Comparison of ENCODE assay signal across 32 cellular contexts in genomic region chr1:47646676-47647075, GRCh38.
"Had no signal": no experiment of that assay in that cellular context is flagged by ENCODE, and none has a peak within 500 bp of the region (broad histone marks: within the 10 kb centered on the region; RNA-seq: fewer than 3 reads in every experiment).

No MANE protein-coding gene starts in this region.

- H3K4me1 ChIP-seq: psoas muscle, right atrium auricular region had no signal

- H3K27ac Mint-ChIP-seq: activated CD4-positive, alpha-beta memory T cell treated with anti-CD3 and anti-CD28 coated beads, Interleukin-2, amount 10 ng/mL, durations not matched to agents 7 days and 5 days; activated CD4-positive, alpha-beta T cell treated with anti-CD3 and anti-CD28 coated beads, Interleukin-2, amount 10 ng/mL, durations not matched to agents 7 days and 5 days; activated T-helper 17 cell treated with anti-CD3 and anti-CD28 coated beads, Interleukin-2, amount 50 U/mL, for 72 hours; memory B cell; naive thymus-derived CD4-positive, alpha-beta T cell; T-helper 1 cell treated with Interleukin-12 subunit alpha and Interleukin-12 subunit beta and Interleukin-4 antibody, amounts not matched to agents 30 μg/mL and 1 μg/mL, for 36 hours had no signal

- H3K27ac ChIP-seq: parathyroid adenoma, psoas muscle, right atrium auricular region, suprapubic skin, tibial artery, WERI-Rb-1 had no signal

- H3K4me3 Mint-ChIP-seq: activated CD4-positive, alpha-beta memory T cell treated with anti-CD3 and anti-CD28 coated beads, Interleukin-2, amount 10 ng/mL, durations not matched to agents 7 days and 5 days; activated CD4-positive, alpha-beta T cell treated with anti-CD3 and anti-CD28 coated beads, Interleukin-2, amount 10 ng/mL, durations not matched to agents 7 days and 5 days; activated T-cell treated with anti-CD3 and anti-CD28 coated beads, Interleukin-2, amount 50 U/mL, for 4 hours; activated T-helper 17 cell treated with anti-CD3 and anti-CD28 coated beads, Interleukin-2, amount 50 U/mL, for 72 hours; memory B cell; naive thymus-derived CD4-positive, alpha-beta T cell; T-helper 1 cell treated with Interleukin-12 subunit alpha and Interleukin-12 subunit beta and Interleukin-4 antibody, amounts not matched to agents 30 μg/mL and 1 μg/mL, for 36 hours had no signal

- H3K4me3 ChIP-seq: psoas muscle, right atrium auricular region, smooth muscle cell, suprapubic skin, tibial artery had no signal

- H3K79me2 ChIP-seq: parathyroid adenoma had no signal

- H3K36me3 Mint-ChIP-seq: memory B cell; naive thymus-derived CD4-positive, alpha-beta T cell had no signal

- H3K36me3 ChIP-seq: right atrium auricular region, suprapubic skin, tibial artery, WERI-Rb-1 had no signal

- FAIRE-seq: colon, kidney, TTC549 had no signal

- H3K9me3 ChIP-seq: psoas muscle, right atrium auricular region, suprapubic skin, tibial artery had no signal

- H2AFZ ChIP-seq: parathyroid adenoma had no signal

- H3K9me3 Mint-ChIP-seq: activated CD4-positive, alpha-beta memory T cell treated with anti-CD3 and anti-CD28 coated beads, Interleukin-2, amount 10 ng/mL, durations not matched to agents 7 days and 5 days; activated CD4-positive, alpha-beta T cell treated with anti-CD3 and anti-CD28 coated beads, Interleukin-2, amount 10 ng/mL, durations not matched to agents 7 days and 5 days; activated T-cell treated with anti-CD3 and anti-CD28 coated beads, Interleukin-2, amount 50 U/mL, for 4 hours; activated T-helper 17 cell treated with anti-CD3 and anti-CD28 coated beads, Interleukin-2, amount 50 U/mL, for 72 hours; memory B cell; naive thymus-derived CD4-positive, alpha-beta T cell; T-helper 1 cell treated with Interleukin-12 subunit alpha and Interleukin-12 subunit beta and Interleukin-4 antibody, amounts not matched to agents 30 μg/mL and 1 μg/mL, for 36 hours had no signal

- H3K4me1 Mint-ChIP-seq: activated CD4-positive, alpha-beta memory T cell treated with anti-CD3 and anti-CD28 coated beads, Interleukin-2, amount 10 ng/mL, durations not matched to agents 7 days and 5 days; activated CD4-positive, alpha-beta T cell treated with anti-CD3 and anti-CD28 coated beads, Interleukin-2, amount 10 ng/mL, durations not matched to agents 7 days and 5 days; activated T-helper 17 cell treated with anti-CD3 and anti-CD28 coated beads, Interleukin-2, amount 50 U/mL, for 72 hours; memory B cell; naive thymus-derived CD4-positive, alpha-beta T cell had no signal

- H3K9ac ChIP-seq: parathyroid adenoma had no signal

- DNase-seq: activated CD4-positive, alpha-beta memory T cell treated with anti-CD3 and anti-CD28 coated beads, Interleukin-2, amount 10 ng/mL, durations not matched to agents 7 days and 5 days; activated CD4-positive, alpha-beta T cell treated with anti-CD3 and anti-CD28 coated beads for 1 hour; activated CD4-positive, alpha-beta T cell treated with anti-CD3 and anti-CD28 coated beads, Interleukin-2, amount 10 ng/mL, durations not matched to agents 7 days and 5 days; activated CD8-positive, alpha-beta memory T cell treated with anti-CD3 and anti-CD28 coated beads, Interleukin-2, amount 50 U/mL, for 48 hours; activated gamma-delta T cell treated with Interleukin-2 at 50 U/mL for 16 hours; activated naive CD4-positive, alpha-beta T cell treated with anti-CD3 and anti-CD28 coated beads, Interleukin-2, amount 50 U/mL, for 16 hours; activated T-cell treated with anti-CD3 and anti-CD28 coated beads, Interleukin-2, amount 50 U/mL, for 4 hours; amniotic stem cell; dermis blood vessel endothelial cell; effector CD4-positive, alpha-beta T cell; head of caudate nucleus; hippocampal formation; kidney; midbrain; naive thymus-derived CD4-positive, alpha-beta T cell; nucleus accumbens; psoas muscle; stimulated activated CD4-positive, alpha-beta T cell treated with anti-CD3 and anti-CD28 coated beads, Interleukin-15, amount 100 ng/mL, for 24 hours; stimulated activated CD4-positive, alpha-beta T cell treated with anti-CD3 and anti-CD28 coated beads, Interleukin-2, amount 100 ng/mL, for 24 hours; stimulated activated naive CD4-positive, alpha-beta T cell; T-helper 9 cell; tibial artery; WERI-Rb-1 had no signal

- H3K4me2 ChIP-seq: smooth muscle cell had no signal

- H3K27me3 ChIP-seq: right atrium auricular region, suprapubic skin, tibial artery had no signal
